ENCODE assay signal across 27 cellular contexts in the genomic region with DNA sequence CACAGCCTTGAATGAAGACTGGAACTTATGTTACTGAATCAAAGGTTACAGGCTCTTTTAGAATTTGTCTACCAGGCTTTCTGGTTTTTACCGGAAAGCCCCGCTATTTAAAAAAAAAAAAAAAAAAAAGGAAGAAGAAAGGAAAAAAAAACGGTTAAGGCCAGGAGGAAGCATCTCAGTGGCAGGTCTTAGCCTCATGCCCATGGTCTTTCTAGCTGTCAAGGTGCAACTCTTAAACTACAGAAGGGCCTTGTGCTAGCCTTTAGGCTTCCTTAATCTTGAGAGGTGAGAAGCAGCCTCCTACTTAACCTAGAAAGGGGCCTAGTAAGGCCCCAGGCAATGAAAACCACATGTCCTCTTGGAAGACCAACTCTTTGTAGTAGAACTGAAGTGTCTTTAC.
DNase-seq lines count a peak whose midpoint lies in the region; ATAC-seq and TF ChIP-seq lines count a peak whose summit lies in the region.
"Had no signal": no experiment of that assay in that cellular context is flagged by ENCODE, and none has a peak within 500 bp of the region (broad histone marks: within the 10 kb centered on the region; RNA-seq: fewer than 3 reads in every experiment).

No MANE protein-coding gene starts in this region.

- no peaks in the 10 kb centered on the region for H3K27me3 Mint-ChIP-seq in memory B cell
- H3K27me3 Mint-ChIP-seq: activated CD8-positive, alpha-beta memory T cell treated with anti-CD3 and anti-CD28 coated beads, Interleukin-2, amount 10 ng/mL, durations not matched to agents 7 days and 5 days; naive thymus-derived CD4-positive, alpha-beta T cell had no signal

- H3F3A ChIP-seq in MM.1S (ENCODE audit: insufficient read depth, low read length), result no peaks in the 10 kb centered on the region

- H4K20me1 ChIP-seq in Karpas-422 (ENCODE audit: insufficient read depth, low read depth, low read length), result no peaks in the 10 kb centered on the region
- no peaks in the 10 kb centered on the region for H4K20me1 ChIP-seq in MM.1S (ENCODE audit: insufficient read depth, low read length)

- no peak overlapping the region for H3K9ac ChIP-seq in Karpas-422 (ENCODE audit: low read length)
- no peak overlapping the region for H3K9ac ChIP-seq in MM.1S (ENCODE audit: low read length)
- H3K9ac ChIP-seq: SK-N-SH had no signal

- H3K36me3 ChIP-seq in Karpas-422 (ENCODE audit: insufficient read depth, low read length) (no peaks in the 10 kb centered on the region), left ventricle myocardium inferior (no peaks in the 10 kb centered on the region), MM.1S (replicated peaks; ENCODE audit: insufficient read depth, low read length) (no peaks in the 10 kb centered on the region)
- H3K36me3 ChIP-seq: breast epithelium, WERI-Rb-1 had no signal

- no peak overlapping the region for H2AFZ ChIP-seq in Karpas-422 (ENCODE audit: low read length)
- no peak overlapping the region for H2AFZ ChIP-seq in MM.1S (ENCODE audit: low read length)

- ATAC-seq in GM18508 (IDR thresholded peaks at IDR 0.05; ENCODE audit: insufficient read depth, unreplicated experiment) (peak; percentile 56), GM21529 (IDR thresholded peaks at IDR 0.05; ENCODE audit: unreplicated experiment) (peak; percentile 73), memory B cell (ENCODE audit: low read depth) (peak; percentile 53)
- ATAC-seq: activated CD8-positive, alpha-beta memory T cell treated with anti-CD3 and anti-CD28 coated beads, Interleukin-2, amount 10 ng/mL, durations not matched to agents 7 days and 5 days; activated T-cell treated with anti-CD3 and anti-CD28 coated beads, Interleukin-2, amount 50 U/mL, for 72 hours; left cardiac atrium; naive thymus-derived CD4-positive, alpha-beta T cell had no signal

- no peak overlapping the region for H3K4me3 ChIP-seq in Karpas-422 (ENCODE audit: low read length)
- no peak overlapping the region for H3K4me3 ChIP-seq in left ventricle myocardium inferior
- no peak overlapping the region for H3K4me3 ChIP-seq in MM.1S (ENCODE audit: low read length)
- H3K4me3 ChIP-seq: breast epithelium, skin epidermis had no signal

- peaks cover 10% of the 10 kb centered on the region for H3K4me1 Mint-ChIP-seq in memory B cell

- no peaks in the 10 kb centered on the region for H3K9me3 ChIP-seq in Karpas-422 (ENCODE audit: low read length)
- no peaks in the 10 kb centered on the region for H3K9me3 ChIP-seq in left ventricle myocardium inferior (replicated peaks)
- H3K9me3 ChIP-seq in MM.1S (replicated peaks; ENCODE audit: insufficient read depth, low read length), result no peaks in the 10 kb centered on the region
- H3K9me3 ChIP-seq: breast epithelium, SK-N-SH had no signal

- H3K36me3 Mint-ChIP-seq in memory B cell, result peaks cover 7% of the 10 kb centered on the region

- DNase-seq in Karpas-422, result no peak
- no peak for DNase-seq in memory B cell (ENCODE audit: low spot score in 2 of 2)
- DNase-seq in left ventricle myocardium inferior, result no peak
- DNase-seq in MM.1S, result no peak
- DNase-seq in T1000 (lab: John Stamatoyannopoulos, UW), result no peak
- DNase-seq in ureter (ENCODE audit: low spot score), result no peak
- DNase-seq: activated CD4-positive, alpha-beta T cell treated with anti-CD3 and anti-CD28 coated beads, Interleukin-2, amount 50 U/mL, for 1 hour; activated CD8-positive, alpha-beta memory T cell treated with anti-CD3 and anti-CD28 coated beads, Interleukin-2, amount 10 ng/mL, durations not matched to agents 7 days and 5 days; activated naive CD4-positive, alpha-beta T cell treated with anti-CD3 and anti-CD28 coated beads for 36 hours; activated T-cell treated with anti-CD3 and anti-CD28 coated beads, Interleukin-2, amount 50 U/mL, for 72 hours; amygdala; effector memory CD4-positive, alpha-beta T cell; erythroblast; H9; head of caudate nucleus; left cardiac atrium; naive thymus-derived CD4-positive, alpha-beta T cell; NCI-H187 treated with DMSO at 0.1 percent for 48 hours; NCI-H526 treated with DMSO at 0.1 percent for 48 hours; SK-N-SH; stimulated activated CD4-positive, alpha-beta T cell treated with anti-CD3 and anti-CD28 coated beads, Interleukin-1b, Interleukin-23, amount 100 ng/mL, for 48 hours; WERI-Rb-1 had no signal

- no peak for TF ChIP-seq CTCF in left ventricle myocardium inferior (IDR thresholded peaks at IDR 0.05; ENCODE audit: borderline replicate concordance)
- no peak for TF ChIP-seq CTCF in MM.1S (IDR thresholded peaks at IDR 0.05; ENCODE audit: low read length)

- H3K4me2 ChIP-seq in Karpas-422 (ENCODE audit: low read depth, low read length, poor library complexity, severe bottlenecking) (no peak overlapping the region), MM.1S (ENCODE audit: low read depth, low read length) (no peak overlapping the region)
- H3K4me2 ChIP-seq: SK-N-SH had no signal

- peaks cover 88% of the 10 kb centered on the region for H3K79me2 ChIP-seq in Karpas-422 (ENCODE audit: low read length)
- no peaks in the 10 kb centered on the region for H3K79me2 ChIP-seq in MM.1S (ENCODE audit: low read length)

- H3K27me3 ChIP-seq in Karpas-422 (ENCODE audit: low read length) (no peaks in the 10 kb centered on the region), left ventricle myocardium inferior (ENCODE audit: low read depth) (no peaks in the 10 kb centered on the region), MM.1S (replicated peaks; ENCODE audit: insufficient read depth, low read length) (no peaks in the 10 kb centered on the region)
- H3K27me3 ChIP-seq: breast epithelium had no signal

- intact Hi-C loops in left ventricle myocardium inferior (cut with micrococcal nuclease), result no loop called here

- H3K4me1 ChIP-seq in Karpas-422 (ENCODE audit: low read length), result peaks cover 38% of the 10 kb centered on the region
- H3K4me1 ChIP-seq in left ventricle myocardium inferior, result peaks cover 10% of the 10 kb centered on the region
- no peaks in the 10 kb centered on the region for H3K4me1 ChIP-seq in MM.1S (ENCODE audit: low read length)
- H3K4me1 ChIP-seq: breast epithelium had no signal

- peak overlapping the region; percentile 7 for H3K27ac Mint-ChIP-seq in memory B cell
- H3K27ac Mint-ChIP-seq: activated CD8-positive, alpha-beta memory T cell treated with anti-CD3 and anti-CD28 coated beads, Interleukin-2, amount 10 ng/mL, durations not matched to agents 7 days and 5 days; activated naive CD4-positive, alpha-beta T cell treated with anti-CD3 and anti-CD28 coated beads for 36 hours; activated T-cell treated with anti-CD3 and anti-CD28 coated beads, Interleukin-2, amount 50 U/mL, for 72 hours had no signal

- no peaks in the 10 kb centered on the region for H3K9me2 ChIP-seq in Karpas-422 (replicated peaks; ENCODE audit: insufficient read depth, low read length)
- H3K9me2 ChIP-seq in MM.1S (replicated peaks; ENCODE audit: insufficient read depth, low read length), result no peaks in the 10 kb centered on the region
- H3K9me2 ChIP-seq: SK-N-SH had no signal

- no peaks in the 10 kb centered on the region for H3K9me3 Mint-ChIP-seq in memory B cell
- H3K9me3 Mint-ChIP-seq: activated naive CD4-positive, alpha-beta T cell treated with anti-CD3 and anti-CD28 coated beads for 36 hours; activated T-cell treated with anti-CD3 and anti-CD28 coated beads, Interleukin-2, amount 50 U/mL, for 72 hours; H9 had no signal

- H3K4me3 Mint-ChIP-seq in memory B cell, result no peak overlapping the region
- H3K4me3 Mint-ChIP-seq: activated CD8-positive, alpha-beta memory T cell treated with anti-CD3 and anti-CD28 coated beads, Interleukin-2, amount 10 ng/mL, durations not matched to agents 7 days and 5 days; activated naive CD4-positive, alpha-beta T cell treated with anti-CD3 and anti-CD28 coated beads for 36 hours; activated T-cell treated with anti-CD3 and anti-CD28 coated beads, Interleukin-2, amount 50 U/mL, for 72 hours; H9; naive thymus-derived CD4-positive, alpha-beta T cell had no signal

- H3K27ac ChIP-seq in Karpas-422 (ENCODE audit: low read length) (peak overlapping the region; percentile 3; the same call in 1 of the 2 replicates), left ventricle myocardium inferior (replicated peaks) (no peak overlapping the region), MM.1S (ENCODE audit: low read length) (no peak overlapping the region)
- H3K27ac ChIP-seq: breast epithelium, C4-2B, skin epidermis, WERI-Rb-1 had no signal
